8 cellular contexts compared by ENCODE assay signal in the genomic region with DNA sequence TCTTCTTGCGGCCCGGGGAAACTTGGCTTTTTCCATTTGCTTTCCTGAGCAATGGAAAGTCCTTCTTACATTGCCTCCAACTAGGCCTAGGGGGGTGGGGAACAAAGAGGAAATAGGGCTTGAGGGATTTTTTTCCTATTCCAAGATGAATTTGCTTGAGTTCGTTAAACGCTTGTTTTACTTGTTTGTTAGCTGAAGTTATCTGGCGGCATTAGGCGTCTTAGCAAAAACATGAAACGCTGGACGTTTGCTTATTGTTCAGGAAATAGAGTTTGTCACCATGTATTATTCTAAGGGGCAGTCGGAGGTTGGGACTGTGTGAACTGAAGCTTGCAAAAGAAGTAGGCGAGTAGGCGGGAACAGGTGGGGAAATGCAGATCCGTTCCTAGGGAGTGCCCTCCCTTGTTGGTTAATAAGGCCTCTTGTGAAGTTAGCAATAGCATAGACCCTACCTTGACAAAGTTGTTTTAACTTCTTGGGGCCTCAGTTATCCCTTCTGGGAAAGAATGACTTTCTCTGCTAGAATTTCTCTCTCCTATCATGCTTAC. TPM values are rescaled to one million over a fixed set of nuclear protein-coding genes. Genes with fewer than 3 reads are reported as not detected.
DNase-seq lines count a peak whose midpoint lies in the region; ATAC-seq, FAIRE-seq and TF ChIP-seq lines count a peak whose summit lies in the region.

No MANE protein-coding gene starts in this region.

- no peak overlapping the region for H3K27ac ChIP-seq in DND-41 (ENCODE audit: low read length)
- H3K27ac ChIP-seq in MM.1S (ENCODE audit: low read length): peak overlapping the region; percentile 42; the same call in 1 of the 2 replicates

- TF ChIP-seq CTCF in DND-41 (IDR thresholded peaks at IDR 0.05; ENCODE audit: borderline replicate concordance, extremely low read depth, low read length, poor library complexity, severe bottlenecking): no peak
- no peak for TF ChIP-seq CTCF in MM.1S (IDR thresholded peaks at IDR 0.05; ENCODE audit: low read length)

- H4K20me1 ChIP-seq in DND-41 (ENCODE audit: insufficient read depth, low read length) (no peaks in the 10 kb centered on the region), MM.1S (ENCODE audit: insufficient read depth, low read length) (no peaks in the 10 kb centered on the region)

- DNase-seq in DND-41 (no peak), MM.1S (peak; percentile 38), dermis blood vessel endothelial cell (peak; percentile 62), SIG-M5 (lab: John Stamatoyannopoulos, UW) (no peak), frontal cortex (ENCODE audit: low spot score in 2 of 2) (no peak)
- DNase-seq in NK-92 treated with Interleukin-12 subunit alpha and Interleukin-12 subunit beta, amount 100 ng/mL, for 24 hours (lab: John Stamatoyannopoulos, UW): no peak

- no peak overlapping the region for H2AFZ ChIP-seq in DND-41 (ENCODE audit: low read depth, low read length)
- peak overlapping the region; percentile 41; the same call in 1 of the 2 replicates for H2AFZ ChIP-seq in MM.1S (ENCODE audit: low read length)
- peak overlapping the region; percentile 53 for H2AFZ ChIP-seq in neuron (ENCODE audit: low read depth, low read length)

- H3K9me3 ChIP-seq in DND-41 (ENCODE audit: insufficient read depth, low read length, severe bottlenecking) (no peaks in the 10 kb centered on the region), MM.1S (replicated peaks; ENCODE audit: insufficient read depth, low read length) (no peaks in the 10 kb centered on the region), neuron (ENCODE audit: low read length) (no peaks in the 10 kb centered on the region)

- H3K79me2 ChIP-seq in DND-41 (ENCODE audit: insufficient read depth, low read length) (no peaks in the 10 kb centered on the region), MM.1S (ENCODE audit: low read length) (peaks cover 76% of the 10 kb centered on the region)

- H3K4me1 ChIP-seq in DND-41 (ENCODE audit: insufficient read depth, low read length) (peaks cover 14% of the 10 kb centered on the region), MM.1S (ENCODE audit: low read length) (peaks cover 30% of the 10 kb centered on the region), neuron (ENCODE audit: insufficient read depth, low read length) (peaks cover 34% of the 10 kb centered on the region)

- H3K4me3 ChIP-seq in DND-41 (ENCODE audit: low read depth in 1 of 2, low read length in 2 of 2) (no peak overlapping the region), MM.1S (ENCODE audit: low read length) (peak overlapping the region; percentile 93), neuron (ENCODE audit: low read length) (peak overlapping the region; percentile 58)

- H3K36me3 ChIP-seq in DND-41 (ENCODE audit: insufficient read depth, low read length) (no peaks in the 10 kb centered on the region), MM.1S (replicated peaks; ENCODE audit: insufficient read depth, low read length) (0 out of 2 replicates have a peak, but pooled peaks cover 2% of the 10 kb centered on the region), neuron (ENCODE audit: insufficient read depth, low read length) (no peaks in the 10 kb centered on the region)

- no peak for FAIRE-seq in frontal cortex (lab: Jason Lieb, UNC)

- H3F3A ChIP-seq in MM.1S (ENCODE audit: insufficient read depth, low read length): peaks cover 29% of the 10 kb centered on the region

- H3K4me2 ChIP-seq in DND-41 (ENCODE audit: insufficient read depth, low read length): peak overlapping the region; percentile 26; the same call in 1 of the 2 replicates
- H3K4me2 ChIP-seq in MM.1S (ENCODE audit: low read depth, low read length): peak overlapping the region; percentile 80

- no peaks in the 10 kb centered on the region for H3K9me2 ChIP-seq in MM.1S (replicated peaks; ENCODE audit: insufficient read depth, low read length)

- no peak for ATAC-seq in DND-41 (ENCODE audit: insufficient read depth, low read depth)
- no peak for ATAC-seq in GM19397 (IDR thresholded peaks at IDR 0.05; ENCODE audit: unreplicated experiment)

- H3K9ac ChIP-seq in DND-41 (ENCODE audit: low read depth, low read length) (no peak overlapping the region), MM.1S (ENCODE audit: low read length) (peak overlapping the region; percentile 72)

- H3K27me3 ChIP-seq in DND-41 (ENCODE audit: insufficient read depth, low read length, poor library complexity): peaks cover 20% of the 10 kb centered on the region
- H3K27me3 ChIP-seq in MM.1S (replicated peaks; ENCODE audit: insufficient read depth, low read length): no peaks in the 10 kb centered on the region
- peaks cover 32% of the 10 kb centered on the region for H3K27me3 ChIP-seq in neuron (ENCODE audit: insufficient read depth, low read length)

RNA-seq across cellular contexts. Expression of gene CABLES1, which starts 1.9 kb away (rescaled TPM):
- total RNA-seq in dermis blood vessel endothelial cell (38.5 and 43.3 TPM in 2 replicates), frontal cortex (4.9 TPM)

Comparison
In these comparisons a context has a peak if more than half of its experiments do, and no peak if none do; other contexts are left out.
1. DNase-seq: peak in MM.1S (single experiment) and dermis blood vessel endothelial cell (single experiment); none in DND-41 (single experiment), SIG-M5 (single experiment), NK-92 treated with Interleukin-12 subunit alpha and Interleukin-12 subunit beta, amount 100 ng/mL, for 24 hours (single experiment) and frontal cortex (0 of 2).
2. H3K4me3 ChIP-seq: peak in MM.1S (single experiment) and neuron (single experiment); none in DND-41 (0 of 2).